In genomic region chr20:2651772-2652723, GRCh38 we compare ENCODE assay signal across 1 cellular context.
TF ChIP-seq lines count a peak whose summit lies in the region.

A gene with protein sequence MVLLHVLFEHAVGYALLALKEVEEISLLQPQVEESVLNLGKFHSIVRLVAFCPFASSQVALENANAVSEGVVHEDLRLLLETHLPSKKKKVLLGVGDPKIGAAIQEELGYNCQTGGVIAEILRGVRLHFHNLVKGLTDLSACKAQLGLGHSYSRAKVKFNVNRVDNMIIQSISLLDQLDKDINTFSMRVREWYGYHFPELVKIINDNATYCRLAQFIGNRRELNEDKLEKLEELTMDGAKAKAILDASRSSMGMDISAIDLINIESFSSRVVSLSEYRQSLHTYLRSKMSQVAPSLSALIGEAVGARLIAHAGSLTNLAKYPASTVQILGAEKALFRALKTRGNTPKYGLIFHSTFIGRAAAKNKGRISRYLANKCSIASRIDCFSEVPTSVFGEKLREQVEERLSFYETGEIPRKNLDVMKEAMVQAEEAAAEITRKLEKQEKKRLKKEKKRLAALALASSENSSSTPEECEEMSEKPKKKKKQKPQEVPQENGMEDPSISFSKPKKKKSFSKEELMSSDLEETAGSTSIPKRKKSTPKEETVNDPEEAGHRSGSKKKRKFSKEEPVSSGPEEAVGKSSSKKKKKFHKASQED (plus strand): TSS chr20:2652632. CDS start chr20:2652661, 29 bp downstream.

TF ChIP-seq in K562, 482 proteins besides CTCF, POLR2A, EP300 and RAD21 (continued from another document and continues in another):
- TF ChIP-seq ZMIZ1 (IDR thresholded peaks at IDR 0.05; ENCODE audit: low read depth in 2 of 2, low read length in 2 of 2) = no peak
- TF ChIP-seq ZNF280A (IDR thresholded peaks at IDR 0.05; ENCODE audit: low read depth, partially characterized antibody) = no peak
- no peak for TF ChIP-seq ZFP30 (CRISPR knock-in tag; IDR thresholded peaks at IDR 0.05; ENCODE audit: borderline replicate concordance)
- TF ChIP-seq PTTG1 (tag; IDR thresholded peaks at IDR 0.05; ENCODE audit: low read depth) = no peak
- TF ChIP-seq ETV5 (CRISPR knock-in tag; IDR thresholded peaks at IDR 0.05; ENCODE audit: low read depth) = peak; percentile 85; the same call in 1 of the 2 replicates
- no peak for TF ChIP-seq ZNF23 (CRISPR knock-in tag; IDR thresholded peaks at IDR 0.05)
- peak; percentile 59 for TF ChIP-seq RBM22 (IDR thresholded peaks at IDR 0.05; ENCODE audit: low read depth, low read length, poor library complexity, severe bottlenecking)
- no peak for TF ChIP-seq UBTF (IDR thresholded peaks at IDR 0.05; ENCODE audit: borderline replicate concordance in 1 of 2, low read depth in 2 of 2, low read length in 2 of 2)
- peak; percentile 54 for TF ChIP-seq HNRNPK (IDR thresholded peaks at IDR 0.05; ENCODE audit: low read depth, low read length, poor library complexity, severe bottlenecking)
- TF ChIP-seq ZNF561 (CRISPR knock-in tag; conservative IDR thresholded peaks at IDR 0.05) = no peak
- no peak for TF ChIP-seq MYBL2 (IDR thresholded peaks at IDR 0.05; ENCODE audit: low read depth)
- TF ChIP-seq MYBL2 (CRISPR knock-in tag; IDR thresholded peaks at IDR 0.05; ENCODE audit: borderline replicate concordance) = no peak
- no peak for TF ChIP-seq ZNF668 (CRISPR knock-in tag; IDR thresholded peaks at IDR 0.05)
- no peak for TF ChIP-seq ETS2 (tag; IDR thresholded peaks at IDR 0.05; ENCODE audit: borderline replicate concordance, poor library complexity, severe bottlenecking)
- TF ChIP-seq PURB (CRISPR knock-in tag; IDR thresholded peaks at IDR 0.05; ENCODE audit: low read depth) = no peak
- TF ChIP-seq KDM2B (CRISPR knock-in tag; IDR thresholded peaks at IDR 0.05) = no peak
- no peak for TF ChIP-seq KHSRP (IDR thresholded peaks at IDR 0.05)
- TF ChIP-seq HDAC8 (tag; IDR thresholded peaks at IDR 0.05) = no peak
- no peak for TF ChIP-seq ZKSCAN8 (CRISPR knock-in tag; IDR thresholded peaks at IDR 0.05)
- TF ChIP-seq ZNF609 (CRISPR knock-in tag; IDR thresholded peaks at IDR 0.05; ENCODE audit: borderline replicate concordance) = 0 out of 2 replicates have a peak, but pooled peaks have one; percentile 81
- TF ChIP-seq, protein P1, sequence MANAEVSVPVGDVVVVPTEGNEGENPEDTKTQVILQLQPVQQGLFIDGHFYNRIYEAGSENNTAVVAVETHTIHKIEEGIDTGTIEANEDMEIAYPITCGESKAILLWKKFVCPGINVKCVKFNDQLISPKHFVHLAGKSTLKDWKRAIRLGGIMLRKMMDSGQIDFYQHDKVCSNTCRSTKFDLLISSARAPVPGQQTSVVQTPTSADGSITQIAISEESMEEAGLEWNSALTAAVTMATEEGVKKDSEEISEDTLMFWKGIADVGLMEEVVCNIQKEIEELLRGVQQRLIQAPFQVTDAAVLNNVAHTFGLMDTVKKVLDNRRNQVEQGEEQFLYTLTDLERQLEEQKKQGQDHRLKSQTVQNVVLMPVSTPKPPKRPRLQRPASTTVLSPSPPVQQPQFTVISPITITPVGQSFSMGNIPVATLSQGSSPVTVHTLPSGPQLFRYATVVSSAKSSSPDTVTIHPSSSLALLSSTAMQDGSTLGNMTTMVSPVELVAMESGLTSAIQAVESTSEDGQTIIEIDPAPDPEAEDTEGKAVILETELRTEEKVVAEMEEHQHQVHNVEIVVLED (CRISPR knock-in tag; IDR thresholded peaks at IDR 0.05) = no peak
- TF ChIP-seq MECOM (CRISPR knock-in tag; IDR thresholded peaks at IDR 0.05) = no peak
- TF ChIP-seq NCOA4 (IDR thresholded peaks at IDR 0.05; ENCODE audit: partially characterized antibody) = no peak
- TF ChIP-seq POLR2H (tag; IDR thresholded peaks at IDR 0.05; ENCODE audit: low read depth) = peak; percentile 85
- 0 out of 2 replicates have a peak, but pooled peaks have one; percentile 25 for TF ChIP-seq ZBTB40 (IDR thresholded peaks at IDR 0.05)
- TF ChIP-seq ZBTB40 (CRISPR knock-in tag; IDR thresholded peaks at IDR 0.05) = no peak
- no peak for TF ChIP-seq CBFA2T3 (IDR thresholded peaks at IDR 0.05)
